Comparison of ENCODE assay signal across 8 cellular contexts in the genomic region with DNA sequence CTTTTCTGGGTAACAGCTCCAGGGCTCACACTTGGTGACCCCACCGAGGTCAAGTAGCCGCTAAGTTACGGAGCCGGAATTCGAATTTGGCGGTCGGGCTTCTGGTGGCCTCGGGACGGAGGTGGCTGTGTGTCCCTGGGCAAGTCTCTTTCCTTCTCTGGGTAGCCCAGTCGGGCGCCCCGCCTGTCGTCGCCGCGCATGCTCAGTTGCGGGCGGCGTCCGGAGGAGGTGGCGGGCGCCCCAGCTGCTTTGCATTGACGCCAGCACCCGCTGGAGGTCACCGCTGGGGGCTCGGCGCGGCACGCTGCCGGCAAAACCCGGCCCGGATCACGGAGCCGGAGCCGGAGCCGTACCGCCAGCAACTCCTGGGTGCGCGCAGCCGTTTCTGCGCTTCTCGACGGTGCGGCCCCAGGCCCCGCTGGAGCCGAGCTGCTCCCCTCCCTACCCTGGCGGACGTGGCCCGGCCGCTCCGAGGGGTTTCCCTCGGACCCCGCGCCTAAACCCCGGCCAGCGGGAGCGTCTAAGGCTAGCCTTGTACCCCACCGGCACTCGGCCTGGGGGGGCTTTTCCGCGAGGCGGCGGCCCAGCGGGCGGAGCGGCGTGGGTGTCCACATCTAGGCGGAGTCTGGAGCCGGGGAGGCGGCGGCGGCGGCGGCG. TPM values are rescaled to one million over a fixed set of nuclear protein-coding genes. Genes with fewer than 3 reads are reported as not detected.
DNase-seq lines count a peak whose midpoint lies in the region; ATAC-seq and TF ChIP-seq lines count a peak whose summit lies in the region.

No MANE protein-coding gene starts in this region.

- H3K9me3 ChIP-seq in BLaER1 treated with 17β-estradiol and CSF1 and Interleukin-3, amounts not matched to agents 10 nM and 100 nM (replicated peaks in 1 of 11), result no peaks in the 10 kb centered on the region

- peak overlapping the region; percentile 75 to 92 (median 85) for H3K9ac ChIP-seq in BLaER1 treated with 17β-estradiol and CSF1 and Interleukin-3, amounts not matched to agents 10 nM and 100 nM

- H3K27ac Mint-ChIP-seq in activated CD4-positive, alpha-beta T cell treated with anti-CD3 and anti-CD28 coated beads, Interleukin-2, amount 10 ng/mL, durations not matched to agents 7 days and 5 days, result peak overlapping the region; percentile 98

- POLR2A ChIA-PET in activated CD4-positive, alpha-beta T cell treated with anti-CD3 and anti-CD28 coated beads, Interleukin-2, amount 10 ng/mL, durations not matched to agents 7 days and 5 days (lab: Charles Lee), result interaction anchor here (0.6 kb wide), 1 partner anchor 53 kb away, joined by 4 read pairs; no protein-coding TSS in a partner anchor

- peaks cover 5% of the 10 kb centered on the region for H3K27me3 Mint-ChIP-seq in activated CD4-positive, alpha-beta T cell treated with anti-CD3 and anti-CD28 coated beads, Interleukin-2, amount 10 ng/mL, durations not matched to agents 7 days and 5 days

- ATAC-seq in HG03457 (IDR thresholded peaks at IDR 0.05; ENCODE audit: unreplicated experiment), result peak; percentile 58

- H3K4me2 ChIP-seq in BLaER1 treated with 17β-estradiol and CSF1 and Interleukin-3, amounts not matched to agents 10 nM and 100 nM, result peak overlapping the region; percentile 77 to 93 (median 89)

- intact Hi-C loops in lower leg skin (cut with DNase I; ENCODE audit: low total_unique reads), result no loop called here

- peak overlapping the region; percentile 69 to 92 (median 86) for H3K4me3 ChIP-seq in BLaER1 treated with 17β-estradiol and CSF1 and Interleukin-3, amounts not matched to agents 10 nM and 100 nM
- peak overlapping the region; percentile 78 for H3K4me3 ChIP-seq in lower leg skin (ENCODE audit: low read depth, poor library complexity, severe bottlenecking)

- peaks cover 27 to 65% (median 57%) of the 10 kb centered on the region in 11 experiments for H3K27me3 ChIP-seq in BLaER1 treated with 17β-estradiol and CSF1 and Interleukin-3, amounts not matched to agents 10 nM and 100 nM

- H3K4me1 ChIP-seq in BLaER1 treated with 17β-estradiol and CSF1 and Interleukin-3, amounts not matched to agents 10 nM and 100 nM, result peaks cover 16 to 36% (median 24%) of the 10 kb centered on the region in 10 experiments; a peak in 18 of 20 replicates

- peaks cover 10 to 46% (median 38%) of the 10 kb centered on the region in 11 experiments for H4K20me1 ChIP-seq in BLaER1 treated with 17β-estradiol and CSF1 and Interleukin-3, amounts not matched to agents 10 nM and 100 nM

- TF ChIP-seq CTCF in lower leg skin (IDR thresholded peaks at IDR 0.05), result no peak

- DNase-seq in GM19240 (ENCODE audit: insufficient read length, low spot score), result peak; percentile 90
- peak; percentile 90 to 97 for DNase-seq in NCI-H526 (lab: John Stamatoyannopoulos, UW)
- peak; percentile 95 for DNase-seq in activated CD4-positive, alpha-beta T cell treated with anti-CD3 and anti-CD28 coated beads, Interleukin-2, amount 10 ng/mL, durations not matched to agents 7 days and 5 days
- peak; percentile 98 for DNase-seq in dermis blood vessel endothelial cell
- DNase-seq in lower leg skin (ENCODE audit: low spot score in 2 of 2), result peak; percentile 90 to 98
- DNase-seq in stimulated activated CD4-positive, alpha-beta T cell treated with anti-CD3 and anti-CD28 coated beads, Interleukin-4, amount 100 ng/mL, for 4 hours, result peak; percentile 95 to 96

- 0 out of 22 replicates have a peak, but pooled peaks cover 0 to 5% (median 0%) of the 10 kb centered on the region in 11 experiments for H3K36me3 ChIP-seq in BLaER1 treated with 17β-estradiol and CSF1 and Interleukin-3, amounts not matched to agents 10 nM and 100 nM

- CTCF ChIA-PET in activated CD4-positive, alpha-beta T cell treated with anti-CD3 and anti-CD28 coated beads, Interleukin-2, amount 10 ng/mL, durations not matched to agents 7 days and 5 days (lab: Charles Lee), result interaction anchor here (0.5 to 1.6 kb wide), 10 partner anchors 8 to 861 kb away, joined by 3 to 5 read pairs (median 4); no protein-coding TSS in a partner anchor

- no peaks in the 10 kb centered on the region for H3K9me3 Mint-ChIP-seq in activated CD4-positive, alpha-beta T cell treated with anti-CD3 and anti-CD28 coated beads, Interleukin-2, amount 10 ng/mL, durations not matched to agents 7 days and 5 days

- no peak for TF ChIP-seq POLR2A in lower leg skin (IDR thresholded peaks at IDR 0.05)

- H3K27ac ChIP-seq in BLaER1 treated with 17β-estradiol and CSF1 and Interleukin-3, amounts not matched to agents 10 nM and 100 nM, result peak overlapping the region; percentile 78 to 91 (median 85)

- H3K4me1 Mint-ChIP-seq in activated CD4-positive, alpha-beta T cell treated with anti-CD3 and anti-CD28 coated beads, Interleukin-2, amount 10 ng/mL, durations not matched to agents 7 days and 5 days, result peaks cover 48% of the 10 kb centered on the region

- peak overlapping the region; percentile 91 for H3K4me3 Mint-ChIP-seq in activated CD4-positive, alpha-beta T cell treated with anti-CD3 and anti-CD28 coated beads, Interleukin-2, amount 10 ng/mL, durations not matched to agents 7 days and 5 days

- WGBS in lower leg skin, 2 donors, result 0 to 2% methylated on average over 19 to 32 of the region's 75 CpGs

- H3K36me3 Mint-ChIP-seq in activated CD4-positive, alpha-beta T cell treated with anti-CD3 and anti-CD28 coated beads, Interleukin-2, amount 10 ng/mL, durations not matched to agents 7 days and 5 days (ENCODE audit: low read depth), result peaks cover 2% of the 10 kb centered on the region

RNA-seq across cellular contexts. Expression of a gene that starts 0.5 kb away (rescaled TPM):
- 10 to 100 TPM; 17.0 to 18.2 TPM for total RNA-seq in activated CD4-positive, alpha-beta T cell treated with anti-CD3 and anti-CD28 coated beads, Interleukin-2, amount 10 ng/mL, durations not matched to agents 7 days and 5 days
- 69.8 and 85.3 TPM in 2 replicates for total RNA-seq in dermis blood vessel endothelial cell
- 10 to 100 TPM; 14.7 to 23.1 (median 19.4) TPM for total RNA-seq in lower leg skin

Comparison
In these comparisons a context has a peak if more than half of its experiments do, and no peak if none do; other contexts are left out.
1. Peak in every context shown above with its lines: DNase-seq, ATAC-seq, H3K4me3 ChIP-seq and H3K27ac ChIP-seq.